ENCODE assay signal across 8 cellular contexts in the genomic region with DNA sequence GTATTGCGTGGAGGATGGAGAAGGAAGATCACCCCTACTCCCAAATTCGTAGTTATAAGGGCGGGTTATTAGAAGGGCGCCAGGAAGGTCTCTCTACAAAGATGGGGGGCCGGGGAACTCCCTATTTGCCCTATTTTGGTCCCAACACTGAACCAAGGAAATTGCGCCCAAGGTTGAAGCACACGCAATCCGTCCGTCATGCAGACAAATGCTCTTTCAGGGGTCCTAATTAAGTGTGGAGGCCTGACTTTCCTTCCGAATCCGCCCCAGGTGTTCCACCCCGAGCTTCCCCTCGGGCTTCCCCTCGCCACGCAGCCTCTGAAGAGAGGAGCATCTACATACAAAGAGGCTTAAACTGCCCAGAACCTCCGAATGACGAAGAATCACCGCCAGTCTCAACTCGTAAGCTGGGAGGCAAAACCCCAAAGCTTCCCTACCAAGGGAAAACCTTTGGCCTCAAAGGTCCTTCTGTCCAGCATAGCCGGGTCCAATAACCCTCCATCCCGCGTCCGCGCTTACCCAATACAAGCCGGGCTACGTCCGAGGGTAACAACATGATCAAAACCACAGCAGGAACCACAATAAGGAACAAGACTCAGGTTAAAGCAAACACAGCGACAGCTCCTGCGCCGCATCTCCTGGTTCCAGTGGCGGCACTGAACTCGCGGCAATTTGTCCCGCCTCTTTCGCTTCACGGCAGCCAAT. TPM values are rescaled to one million over a fixed set of nuclear protein-coding genes. Genes with fewer than 3 reads are reported as not detected.
DNase-seq lines count a peak whose midpoint lies in the region; ATAC-seq and TF ChIP-seq lines count a peak whose summit lies in the region.

NPAT (minus strand) TSS at position 658 of the 705 bp plus-strand sequence; CDS start at position 556, 102 bp downstream.

- in situ Hi-C loops in GM13977 (cut with MboI; ENCODE audit: low pct_unique_long_range_greater_than_20kb, low sequenced_read_pairs, unreplicated experiment) = no loop called here

- H3K4me1 Mint-ChIP-seq in chondrocyte (ENCODE audit: low read depth) = peaks cover 32% of the 10 kb centered on the region

- peak within 1 kb of the TSS; percentile 93 for H3K4me3 ChIP-seq in NT2/D1 (ENCODE audit: insufficient read length, low read depth)
- peak within 1 kb of the TSS; percentile 75 for H3K4me3 ChIP-seq in mononuclear cell (ENCODE audit: low read length)
- peak within 1 kb of the TSS; percentile 76 to 86 (median 78) for H3K4me3 ChIP-seq in upper lobe of left lung

- 0 to 1% methylated on average over 35 to 36 of the region's 36 CpGs for WGBS in upper lobe of left lung, 2 donors

- H3K27me3 ChIP-seq in NT2/D1 (ENCODE audit: insufficient read depth, insufficient read length) (no peaks in the 10 kb centered on the region), mononuclear cell (ENCODE audit: insufficient read depth, low read length) (no peaks in the 10 kb centered on the region), upper lobe of left lung (no peaks in the 10 kb centered on the region)

- H3K27ac ChIP-seq in upper lobe of left lung = peak within 1 kb of the TSS; percentile 92 to 97 (median 94)

- H3K36me3 Mint-ChIP-seq in chondrocyte (ENCODE audit: low read depth) = no peaks in the 10 kb centered on the region

- no peaks in the 10 kb centered on the region for H3K27me3 Mint-ChIP-seq in chondrocyte (ENCODE audit: low read depth)

- ATAC-seq in GM19351 (IDR thresholded peaks at IDR 0.05; ENCODE audit: unreplicated experiment) (peak; percentile 0), upper lobe of left lung (ENCODE audit: low FRiP score in 2 of 2) (no peak), HG02642 (IDR thresholded peaks at IDR 0.05; ENCODE audit: poor library complexity, unreplicated experiment) (no peak)

- peak in 3 of 4 donors; percentile 87 to 91 (median 91) for TF ChIP-seq POLR2A in upper lobe of left lung (IDR thresholded peaks at IDR 0.05)

- peak within 1 kb of the TSS; percentile 95 for H3K4me3 Mint-ChIP-seq in chondrocyte (ENCODE audit: unreplicated experiment)

- H3K36me3 ChIP-seq in NT2/D1 (ENCODE audit: insufficient read depth, insufficient read length, low read length) (peaks cover 4% of the 10 kb centered on the region), upper lobe of left lung (no peaks in the 10 kb centered on the region)

- TF ChIP-seq CTCF in chondrocyte (IDR thresholded peaks at IDR 0.05) (no peak), upper lobe of left lung (IDR thresholded peaks at IDR 0.05) (no peak), GM13977 (IDR thresholded peaks at IDR 0.05; ENCODE audit: extremely low read depth, insufficient read depth, missing control alignments) (no peak)

- no peak within 1 kb of the TSS for H3K27ac Mint-ChIP-seq in chondrocyte (ENCODE audit: unreplicated experiment)

- no peaks in the 10 kb centered on the region for H3K9me3 Mint-ChIP-seq in chondrocyte (ENCODE audit: low read depth)

- H3K9me3 ChIP-seq in NT2/D1 (ENCODE audit: insufficient read depth, low read length) (no peaks in the 10 kb centered on the region), mononuclear cell (ENCODE audit: low read depth, low read length) (no peaks in the 10 kb centered on the region), upper lobe of left lung (no peaks in the 10 kb centered on the region)

- H3K9ac ChIP-seq in NT2/D1 (ENCODE audit: insufficient read length, low read depth) = peak within 1 kb of the TSS; percentile 97

- DNase-seq in AG08395 (ENCODE audit: low spot score) (peak; percentile 7), NT2/D1 (ENCODE audit: low read depth, low spot score) (peak; percentile 11), chondrocyte (ENCODE audit: low spot score) (no peak), upper lobe of left lung (peak in 1 of 2 donors; percentile 16), GM13977 (ENCODE audit: low spot score) (no peak)

- no peak for TF ChIP-seq EP300 in upper lobe of left lung (IDR thresholded peaks at IDR 0.05)

- H3K4me1 ChIP-seq in NT2/D1 (ENCODE audit: insufficient read depth, insufficient read length) (peaks cover 3% of the 10 kb centered on the region), mononuclear cell (ENCODE audit: insufficient read depth, low read length) (peaks cover 54% of the 10 kb centered on the region), upper lobe of left lung (peaks cover 41 to 53% (median 45%) of the 10 kb centered on the region in 4 donors)

RNA-seq across cellular contexts. Expression of gene NPAT, which starts in this region (rescaled TPM):
- total RNA-seq in chondrocyte (9.7 to 15.3 TPM (median 9.8 TPM) in 3 replicates), mononuclear cell (46.0 TPM), upper lobe of left lung (10 to 100 TPM in 4 of 6 donors, 1 to 10 TPM in 2; 9.5 to 21.3 (median 12.8) TPM)

Comparison
In these comparisons a context has a peak if more than half of its experiments do, and no peak if none do; other contexts are left out.
1. DNase-seq: peak in AG08395 (single experiment) and NT2/D1 (single experiment); none in chondrocyte (single experiment) and GM13977 (single experiment).
2. Peak in every context shown above with its lines, with median percentiles within 50 percentile points of each other: H3K4me3 ChIP-seq.